Comparison of ENCODE assay signal across 19 cellular contexts in genomic region chr2:180364719-180365118, GRCh38.
"Had no signal": no experiment of that assay in that cellular context is flagged by ENCODE, and none has a peak within 500 bp of the region (broad histone marks: within the 10 kb centered on the region; RNA-seq: fewer than 3 reads in every experiment).

No MANE protein-coding gene starts in this region.

- H3K9me3 ChIP-seq: esophagus squamous epithelium, right atrium auricular region, thyroid gland had no signal

- H3K36me3 ChIP-seq: esophagus squamous epithelium, right atrium auricular region, thyroid gland had no signal

- DNase-seq: activated CD4-positive, alpha-beta memory T cell treated with anti-CD3 and anti-CD28 coated beads, Interleukin-2, amount 10 ng/mL, durations not matched to agents 7 days and 5 days; activated CD4-positive, alpha-beta T cell treated with anti-CD3 and anti-CD28 coated beads, Interleukin-2, amount 10 ng/mL, durations not matched to agents 24 days and 14 days; activated effector memory CD4-positive, alpha-beta T cell treated with anti-CD3 and anti-CD28 coated beads, Interleukin-2, amount 50 U/mL, for 16 hours; activated naive CD4-positive, alpha-beta T cell treated with anti-CD3 and anti-CD28 coated beads, Interleukin-2, amount 10 ng/mL, durations not matched to agents 7 days and 5 days; activated T-cell treated with anti-CD3 and anti-CD28 coated beads, Interleukin-2, amount 50 U/mL, for 72 hours; amygdala; cerebellar nuclear complex; esophagus squamous epithelium; left colon; nephron progenitor cell; stimulated activated CD4-positive, alpha-beta T cell treated with anti-CD3 and anti-CD28 coated beads, Interleukin-4, amount 100 ng/mL, for 24 hours; stimulated activated naive CD8-positive, alpha-beta T cell treated with anti-CD3 and anti-CD28 coated beads, Interleukin-15, Interleukin-2, amounts not matched to agents 100 U/mL and 50 U/mL, for 24 hours; substantia nigra; T-helper 17 cell; thyroid gland had no signal

- FAIRE-seq: keratinocyte had no signal

- H3K4me1 ChIP-seq: right atrium auricular region, thyroid gland had no signal

- ATAC-seq: activated CD4-positive, CD25-positive, alpha-beta regulatory T cell treated with anti-CD3 and anti-CD28 coated beads, Interleukin-2, amount 50 U/mL, for 24 hours; activated T-cell treated with anti-CD3 and anti-CD28 coated beads, Interleukin-2, amount 50 U/mL, for 72 hours; left colon; stimulated activated naive CD8-positive, alpha-beta T cell treated with anti-CD3 and anti-CD28 coated beads, Interleukin-15, Interleukin-2, amounts not matched to agents 100 U/mL and 50 U/mL, for 24 hours; T-helper 17 cell had no signal

- H3K27ac ChIP-seq: coronary artery, esophagus squamous epithelium, right atrium auricular region, thyroid gland had no signal

- H3K4me3 ChIP-seq: coronary artery, esophagus squamous epithelium, right atrium auricular region, thyroid gland had no signal

- H3K27me3 ChIP-seq: esophagus squamous epithelium, right atrium auricular region, thyroid gland had no signal
